In the genomic region with DNA sequence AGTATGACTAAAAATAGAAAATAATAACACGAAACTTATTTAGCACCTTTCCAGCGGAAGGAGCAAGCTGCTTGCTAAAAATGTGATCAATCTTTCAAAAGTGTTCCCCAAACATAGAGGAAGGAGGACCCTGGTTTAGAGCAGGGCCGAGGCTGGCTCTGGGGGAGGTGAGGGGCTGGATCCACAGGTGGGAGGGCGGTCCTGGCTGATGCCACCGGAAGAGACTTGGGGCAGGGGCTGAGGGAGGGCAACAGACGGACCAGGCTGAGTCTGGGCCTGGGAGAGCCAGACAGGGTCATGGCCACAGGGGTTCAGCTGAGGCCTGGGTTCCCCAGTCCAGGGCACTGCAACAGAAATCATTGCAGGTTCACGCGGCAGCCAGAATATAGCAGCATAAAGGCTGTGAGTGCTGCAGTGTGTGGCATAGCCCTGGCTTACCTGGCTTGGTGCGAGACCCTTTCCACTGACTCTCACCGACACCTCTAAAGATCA, we compare ENCODE assay signal across 18 cellular contexts.
A peak's percentile ranks its signal among the peaks of the same experiment; 100 is the strongest.
DNase-seq lines count a peak whose midpoint lies in the region; ATAC-seq, FAIRE-seq and TF ChIP-seq lines count a peak whose summit lies in the region.
"Had no signal": no experiment of that assay in that cellular context is flagged by ENCODE, and none has a peak within 500 bp of the region (broad histone marks: within the 10 kb centered on the region; RNA-seq: fewer than 3 reads in every experiment).

No MANE protein-coding gene starts in this region.

- DNase-seq in T-helper 1 cell = no peak
- DNase-seq in kidney = peak; percentile 48
- peak; percentile 71 for DNase-seq in osteoblast (ENCODE audit: insufficient read length, low spot score, missing footprints)
- no peak for DNase-seq in RKO (ENCODE audit: low spot score)
- no peak for DNase-seq in HT-29 (ENCODE audit: low spot score)
- no peak for DNase-seq in stimulated activated naive CD8-positive, alpha-beta T cell treated with anti-CD3 and anti-CD28 coated beads, Interleukin-15, amount 100 ng/mL, for 72 hours
- DNase-seq: CD8-positive, alpha-beta T cell; COR-L47; DMS153; DMS79 treated with DMSO at 0.1 percent for 48 hours; EL had no signal

- no peak for FAIRE-seq in kidney (lab: Jason Lieb, UNC)
- FAIRE-seq: D721Med, G401.6, GM12891 had no signal

- H3K4me3 Mint-ChIP-seq in T-helper 1 cell treated with Interleukin-12 subunit alpha and Interleukin-12 subunit beta and Interleukin-4 antibody, amounts not matched to agents 30 μg/mL and 1 μg/mL, for 36 hours = no peak overlapping the region
- no peak overlapping the region for H3K4me3 Mint-ChIP-seq in stimulated activated memory B cell treated with anti-CD40 and anti-IgM and Interleukin-4, amounts not matched to agents 10 μg/mL and 1 μg/mL and 100 μg/mL, for 72 hours
- H3K4me3 Mint-ChIP-seq in stimulated activated naive CD8-positive, alpha-beta T cell treated with anti-CD3 and anti-CD28 coated beads, Interleukin-15, amount 100 ng/mL, for 72 hours = no peak overlapping the region
- H3K4me3 Mint-ChIP-seq: CD14-positive monocyte; CD8-positive, alpha-beta T cell had no signal

- H3K4me1 ChIP-seq in kidney (ENCODE audit: control insufficient read depth in 1 of 2, insufficient read depth in 1 of 2, low read depth in 1 of 2, low read length in 2 of 2) = no peaks in the 10 kb centered on the region
- no peaks in the 10 kb centered on the region for H3K4me1 ChIP-seq in osteoblast (ENCODE audit: insufficient read depth, low read length)

- H4K20me1 ChIP-seq in osteoblast (ENCODE audit: insufficient read depth, low read length) = no peaks in the 10 kb centered on the region

- peak overlapping the region; percentile 4 for H3K27ac Mint-ChIP-seq in T-helper 1 cell treated with Interleukin-12 subunit alpha and Interleukin-12 subunit beta and Interleukin-4 antibody, amounts not matched to agents 30 μg/mL and 1 μg/mL, for 36 hours
- H3K27ac Mint-ChIP-seq in stimulated activated memory B cell treated with anti-CD40 and anti-IgM and Interleukin-4, amounts not matched to agents 10 μg/mL and 1 μg/mL and 100 μg/mL, for 72 hours = no peak overlapping the region
- no peak overlapping the region for H3K27ac Mint-ChIP-seq in stimulated activated naive CD8-positive, alpha-beta T cell treated with anti-CD3 and anti-CD28 coated beads, Interleukin-15, amount 100 ng/mL, for 72 hours
- H3K27ac Mint-ChIP-seq: CD14-positive monocyte; CD8-positive, alpha-beta T cell had no signal

- H3K9me3 Mint-ChIP-seq in T-helper 1 cell treated with Interleukin-12 subunit alpha and Interleukin-12 subunit beta and Interleukin-4 antibody, amounts not matched to agents 30 μg/mL and 1 μg/mL, for 36 hours = no peaks in the 10 kb centered on the region
- H3K9me3 Mint-ChIP-seq in stimulated activated memory B cell treated with anti-CD40 and anti-IgM and Interleukin-4, amounts not matched to agents 10 μg/mL and 1 μg/mL and 100 μg/mL, for 72 hours = no peaks in the 10 kb centered on the region
- no peaks in the 10 kb centered on the region for H3K9me3 Mint-ChIP-seq in stimulated activated naive CD8-positive, alpha-beta T cell treated with anti-CD3 and anti-CD28 coated beads, Interleukin-15, amount 100 ng/mL, for 72 hours
- H3K9me3 Mint-ChIP-seq: CD8-positive, alpha-beta T cell had no signal

- H3K4me3 ChIP-seq in kidney (ENCODE audit: low read length in 2 of 2) (no peak overlapping the region), osteoblast (ENCODE audit: insufficient read depth, low read length) (no peak overlapping the region)

- H3K9ac ChIP-seq in kidney (ENCODE audit: low read length in 2 of 2) = no peak overlapping the region

- H3K9me3 ChIP-seq in kidney (ENCODE audit: control insufficient read depth in 1 of 2, low read length in 2 of 2) = no peaks in the 10 kb centered on the region
- H3K9me3 ChIP-seq in osteoblast (ENCODE audit: low read depth, low read length) = no peaks in the 10 kb centered on the region

- TF ChIP-seq CTCF in kidney (IDR thresholded peaks at IDR 0.05; ENCODE audit: borderline replicate concordance, extremely low read depth, insufficient read depth) (no peak), osteoblast (IDR thresholded peaks at IDR 0.05; ENCODE audit: extremely low read depth, low read depth, low read length) (no peak)

- no peak overlapping the region for H2AFZ ChIP-seq in osteoblast (ENCODE audit: low read length)

- H3K4me1 Mint-ChIP-seq in T-helper 1 cell treated with Interleukin-12 subunit alpha and Interleukin-12 subunit beta and Interleukin-4 antibody, amounts not matched to agents 30 μg/mL and 1 μg/mL, for 36 hours (ENCODE audit: low read depth) = no peaks in the 10 kb centered on the region
- peaks cover 14% of the 10 kb centered on the region for H3K4me1 Mint-ChIP-seq in stimulated activated memory B cell treated with anti-CD40 and anti-IgM and Interleukin-4, amounts not matched to agents 10 μg/mL and 1 μg/mL and 100 μg/mL, for 72 hours
- H3K4me1 Mint-ChIP-seq in stimulated activated naive CD8-positive, alpha-beta T cell treated with anti-CD3 and anti-CD28 coated beads, Interleukin-15, amount 100 ng/mL, for 72 hours = no peaks in the 10 kb centered on the region
- H3K4me1 Mint-ChIP-seq: CD14-positive monocyte had no signal

- H3K36me3 ChIP-seq in kidney (ENCODE audit: control insufficient read depth in 1 of 2, insufficient read depth in 2 of 2, low read length in 2 of 2) (no peaks in the 10 kb centered on the region), osteoblast (ENCODE audit: insufficient read depth, low read length) (no peaks in the 10 kb centered on the region)

- H3K27me3 ChIP-seq in osteoblast (ENCODE audit: insufficient read depth, low read length) = peaks cover 20% of the 10 kb centered on the region

- H3K4me2 ChIP-seq in osteoblast (ENCODE audit: insufficient read depth, low read length) = no peak overlapping the region

- intact Hi-C loops in kidney (cut with DNase I) = no loop called here

- ATAC-seq in stimulated activated memory B cell treated with anti-CD40 and anti-IgM and Interleukin-4, amounts not matched to agents 10 μg/mL and 1 μg/mL and 100 μg/mL, for 72 hours = peak; percentile 32
- no peak for ATAC-seq in stimulated activated naive CD8-positive, alpha-beta T cell treated with anti-CD3 and anti-CD28 coated beads, Interleukin-15, amount 100 ng/mL, for 72 hours
- ATAC-seq: CD8-positive, alpha-beta T cell had no signal

- H3K27me3 Mint-ChIP-seq in T-helper 1 cell treated with Interleukin-12 subunit alpha and Interleukin-12 subunit beta and Interleukin-4 antibody, amounts not matched to agents 30 μg/mL and 1 μg/mL, for 36 hours (ENCODE audit: low read depth) = peaks cover 17% of the 10 kb centered on the region
- H3K27me3 Mint-ChIP-seq in stimulated activated memory B cell treated with anti-CD40 and anti-IgM and Interleukin-4, amounts not matched to agents 10 μg/mL and 1 μg/mL and 100 μg/mL, for 72 hours = peaks cover 16% of the 10 kb centered on the region
- peaks cover 8% of the 10 kb centered on the region for H3K27me3 Mint-ChIP-seq in stimulated activated naive CD8-positive, alpha-beta T cell treated with anti-CD3 and anti-CD28 coated beads, Interleukin-15, amount 100 ng/mL, for 72 hours

- H3K36me3 Mint-ChIP-seq in T-helper 1 cell treated with Interleukin-12 subunit alpha and Interleukin-12 subunit beta and Interleukin-4 antibody, amounts not matched to agents 30 μg/mL and 1 μg/mL, for 36 hours (ENCODE audit: low read depth) = no peaks in the 10 kb centered on the region
- H3K36me3 Mint-ChIP-seq in stimulated activated memory B cell treated with anti-CD40 and anti-IgM and Interleukin-4, amounts not matched to agents 10 μg/mL and 1 μg/mL and 100 μg/mL, for 72 hours = no peaks in the 10 kb centered on the region
- H3K36me3 Mint-ChIP-seq: CD14-positive monocyte; CD8-positive, alpha-beta T cell had no signal

- H3K27ac ChIP-seq in kidney (ENCODE audit: low read depth in 2 of 2, low read length in 2 of 2) = no peak overlapping the region
- H3K27ac ChIP-seq in osteoblast (ENCODE audit: low read depth, low read length) = no peak overlapping the region
- H3K27ac ChIP-seq: 22Rv1 had no signal

- H3K79me2 ChIP-seq in osteoblast (ENCODE audit: insufficient read depth, low read length) = no peaks in the 10 kb centered on the region

Comparison
In these comparisons a context has a peak if more than half of its experiments do, and no peak if none do; other contexts are left out.
1. DNase-seq: peak in kidney (single experiment) and osteoblast (single experiment); none in T-helper 1 cell (0 of 5), RKO (single experiment), HT-29 (single experiment) and stimulated activated naive CD8-positive, alpha-beta T cell treated with anti-CD3 and anti-CD28 coated beads, Interleukin-15, amount 100 ng/mL, for 72 hours (0 of 2).